In the genomic region with DNA sequence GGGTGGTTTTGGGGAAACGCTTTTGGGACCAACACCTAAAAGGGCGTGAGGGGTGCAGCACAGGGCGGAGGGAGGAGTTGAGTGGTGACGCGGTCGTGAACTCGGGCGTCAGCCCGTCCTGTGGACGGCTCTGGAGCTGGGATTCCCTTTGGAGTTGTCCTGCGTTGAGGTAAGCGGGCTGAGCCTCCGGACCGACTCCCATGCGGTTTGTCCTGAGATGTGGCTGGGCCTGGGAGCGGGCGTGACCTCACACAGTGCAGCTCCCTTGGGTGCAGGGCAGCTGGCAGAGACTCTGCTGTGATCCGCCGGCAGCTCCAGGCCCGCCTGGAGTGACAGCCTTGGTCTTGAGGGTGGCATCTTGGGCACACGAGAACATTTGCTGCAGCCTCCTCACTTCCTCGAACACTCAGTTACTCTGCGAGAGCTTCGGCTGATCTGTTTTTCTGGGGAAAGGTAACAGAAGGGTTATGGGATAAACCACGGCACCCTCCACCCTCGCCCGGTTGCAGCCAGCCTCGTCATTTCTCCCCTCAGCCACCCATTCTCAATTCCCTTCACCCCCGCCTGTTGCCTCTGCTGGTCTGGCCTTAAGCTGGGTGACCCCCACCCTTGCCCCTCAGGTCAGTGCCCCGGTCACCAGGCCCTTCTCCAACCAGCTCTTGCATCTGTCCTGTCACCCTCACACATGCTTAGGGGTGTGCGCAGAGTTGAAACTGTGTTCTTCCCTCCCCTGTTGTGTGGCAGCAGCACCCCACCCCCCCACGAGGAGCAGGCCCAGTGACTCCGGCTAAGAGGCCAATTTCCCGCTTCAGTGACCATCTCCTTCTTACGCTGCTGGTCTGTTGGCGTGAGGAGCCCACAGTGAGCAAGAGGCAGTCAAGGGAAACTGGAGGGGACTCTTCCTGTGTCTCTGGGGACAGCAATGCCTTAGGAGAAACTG, we compare ENCODE assay signal across 23 cellular contexts.
DNase-seq lines count a peak whose midpoint lies in the region; ATAC-seq and TF ChIP-seq lines count a peak whose summit lies in the region.
"Had no signal": no experiment of that assay in that cellular context is flagged by ENCODE, and none has a peak within 500 bp of the region (broad histone marks: within the 10 kb centered on the region; RNA-seq: fewer than 3 reads in every experiment).

No MANE protein-coding gene starts in this region.

- peaks cover 41% of the 10 kb centered on the region for H3K4me1 Mint-ChIP-seq in neural crest cell
- H3K4me1 Mint-ChIP-seq: B cell; central memory CD8-positive, alpha-beta T cell; stimulated activated effector memory CD8-positive, alpha-beta T cell treated with anti-CD3 and anti-CD28 coated beads, Interleukin-12 subunit alpha, Interleukin-12 subunit beta, amount 100 ng/mL, for 72 hours had no signal

- no peak overlapping the region for H3K4me3 Mint-ChIP-seq in neural crest cell
- H3K4me3 Mint-ChIP-seq: activated naive CD8-positive, alpha-beta T cell; B cell; central memory CD8-positive, alpha-beta T cell; stimulated activated effector memory CD8-positive, alpha-beta T cell treated with anti-CD3 and anti-CD28 coated beads, Interleukin-12 subunit alpha, Interleukin-12 subunit beta, amount 100 ng/mL, for 72 hours had no signal

- H3K9me3 Mint-ChIP-seq in neural crest cell = peaks cover 4% of the 10 kb centered on the region
- H3K9me3 Mint-ChIP-seq: activated T-helper 2 cell treated with anti-CD3 and anti-CD28 coated beads, Interferon-gamma antibody, Interleukin-2, Interleukin-4, amounts not matched to agents 10 μg/mL and 5 μg/mL and 100 μg/mL, durations not matched to agents 14 hours and 24 hours and 36 hours; central memory CD8-positive, alpha-beta T cell; stimulated activated effector memory CD8-positive, alpha-beta T cell treated with anti-CD3 and anti-CD28 coated beads, Interleukin-12 subunit alpha, Interleukin-12 subunit beta, amount 100 ng/mL, for 72 hours had no signal

- no peaks in the 10 kb centered on the region for H3K36me3 Mint-ChIP-seq in neural crest cell (ENCODE audit: low read depth)
- H3K36me3 Mint-ChIP-seq: activated naive CD8-positive, alpha-beta T cell; stimulated activated effector memory CD8-positive, alpha-beta T cell treated with anti-CD3 and anti-CD28 coated beads, Interleukin-12 subunit alpha, Interleukin-12 subunit beta, amount 100 ng/mL, for 72 hours had no signal

- ATAC-seq in HG02623 (IDR thresholded peaks at IDR 0.05; ENCODE audit: unreplicated experiment) = no peak
- ATAC-seq: heart left ventricle; stimulated activated effector memory CD8-positive, alpha-beta T cell treated with anti-CD3 and anti-CD28 coated beads, Interleukin-12 subunit alpha, Interleukin-12 subunit beta, amount 100 ng/mL, for 72 hours had no signal

- H3K27ac Mint-ChIP-seq in neural crest cell (ENCODE audit: unreplicated experiment) = peak overlapping the region; percentile 43
- H3K27ac Mint-ChIP-seq: activated naive CD8-positive, alpha-beta T cell; activated T-helper 2 cell treated with anti-CD3 and anti-CD28 coated beads, Interferon-gamma antibody, Interleukin-2, Interleukin-4, amounts not matched to agents 10 μg/mL and 5 μg/mL and 100 μg/mL, durations not matched to agents 14 hours and 24 hours and 36 hours; B cell; stimulated activated effector memory CD8-positive, alpha-beta T cell treated with anti-CD3 and anti-CD28 coated beads, Interleukin-12 subunit alpha, Interleukin-12 subunit beta, amount 100 ng/mL, for 72 hours had no signal

- intact Hi-C loops in left ventricle myocardium inferior (cut with micrococcal nuclease) = no loop called here

- H3K27ac ChIP-seq in left ventricle myocardium inferior (replicated peaks) = no peak overlapping the region
- H3K27ac ChIP-seq in right atrium auricular region = no peak overlapping the region
- peak overlapping the region; percentile 98 for H3K27ac ChIP-seq in hepatocyte
- H3K27ac ChIP-seq: dorsolateral prefrontal cortex had no signal

- H3K9me3 ChIP-seq in left ventricle myocardium inferior (replicated peaks) (no peaks in the 10 kb centered on the region), right atrium auricular region (no peaks in the 10 kb centered on the region), hepatocyte (ENCODE audit: low read depth) (no peaks in the 10 kb centered on the region)
- H3K9me3 ChIP-seq: ascending aorta, heart left ventricle, MG63, thoracic aorta had no signal

- no peaks in the 10 kb centered on the region for H3K27me3 Mint-ChIP-seq in neural crest cell (ENCODE audit: low read depth)

- H3K36me3 ChIP-seq in left ventricle myocardium inferior = no peaks in the 10 kb centered on the region
- H3K36me3 ChIP-seq in right atrium auricular region = no peaks in the 10 kb centered on the region
- no peaks in the 10 kb centered on the region for H3K36me3 ChIP-seq in hepatocyte (replicated peaks; ENCODE audit: insufficient read depth, low read depth)
- H3K36me3 ChIP-seq: ascending aorta, heart left ventricle, MG63, thoracic aorta had no signal

- no peak overlapping the region for H2AFZ ChIP-seq in hepatocyte

- no peaks in the 10 kb centered on the region for H3K9me2 ChIP-seq in hepatocyte (replicated peaks; ENCODE audit: insufficient read depth)

- no peaks in the 10 kb centered on the region for H3K79me2 ChIP-seq in hepatocyte

- H3K4me1 ChIP-seq in left ventricle myocardium inferior (peaks cover 21% of the 10 kb centered on the region), right atrium auricular region (peaks cover 0 to 26% of the 10 kb centered on the region in 2 donors), hepatocyte (ENCODE audit: insufficient read depth) (peaks cover 43% of the 10 kb centered on the region)

- H3K4me3 ChIP-seq in left ventricle myocardium inferior (no peak overlapping the region), right atrium auricular region (no peak overlapping the region), hepatocyte (no peak overlapping the region)
- H3K4me3 ChIP-seq: dorsolateral prefrontal cortex, heart left ventricle, MG63 had no signal

- no peak for TF ChIP-seq CTCF in left ventricle myocardium inferior (IDR thresholded peaks at IDR 0.05; ENCODE audit: borderline replicate concordance)
- no peak for TF ChIP-seq CTCF in right atrium auricular region (IDR thresholded peaks at IDR 0.05)
- no peak for TF ChIP-seq CTCF in hepatocyte (IDR thresholded peaks at IDR 0.05; ENCODE audit: poor library complexity)
- no peak for TF ChIP-seq CTCF in neural crest cell (conservative IDR thresholded peaks at IDR 0.05)

- no peak overlapping the region for H3K4me2 ChIP-seq in hepatocyte

- H4K20me1 ChIP-seq in hepatocyte (ENCODE audit: insufficient read depth, poor library complexity, severe bottlenecking) = no peaks in the 10 kb centered on the region

- DNase-seq in left ventricle myocardium inferior (peak; percentile 13), right atrium auricular region (ENCODE audit: low spot score) (no peak), hepatocyte (ENCODE audit: low spot score) (no peak), neural crest cell (ENCODE audit: low read depth, low spot score) (no peak), C1 segment of cervical spinal cord (lab: John Stamatoyannopoulos, UW) (no peak), retina (no peak), AG08396 (ENCODE audit: low spot score) (no peak)
- DNase-seq: activated CD4-positive, alpha-beta T cell treated with anti-CD3 and anti-CD28 coated beads, Interleukin-2, amount 50 U/mL, for 4 hours; activated CD8-positive, alpha-beta memory T cell treated with anti-CD3 and anti-CD28 coated beads, Interleukin-2, amount 50 U/mL, for 48 hours; COR-L47; MG63; NCI-H526 treated with DMSO at 0.1 percent for 48 hours; stimulated activated CD4-positive, alpha-beta T cell treated with anti-CD3 and anti-CD28 coated beads, Interleukin-2, amount 100 ng/mL, for 24 hours had no signal

- 94% methylated on average over 36 of the region's 36 CpGs for WGBS in hepatocyte (ENCODE audit: low lambda C conversion rate, missing lambda C conversion rate)

- H3K27me3 ChIP-seq in left ventricle myocardium inferior (ENCODE audit: low read depth) (peaks cover 70% of the 10 kb centered on the region), right atrium auricular region (no peaks in the 10 kb centered on the region), hepatocyte (no peaks in the 10 kb centered on the region)
- H3K27me3 ChIP-seq: ascending aorta, MG63 had no signal
